In the genomic region with DNA sequence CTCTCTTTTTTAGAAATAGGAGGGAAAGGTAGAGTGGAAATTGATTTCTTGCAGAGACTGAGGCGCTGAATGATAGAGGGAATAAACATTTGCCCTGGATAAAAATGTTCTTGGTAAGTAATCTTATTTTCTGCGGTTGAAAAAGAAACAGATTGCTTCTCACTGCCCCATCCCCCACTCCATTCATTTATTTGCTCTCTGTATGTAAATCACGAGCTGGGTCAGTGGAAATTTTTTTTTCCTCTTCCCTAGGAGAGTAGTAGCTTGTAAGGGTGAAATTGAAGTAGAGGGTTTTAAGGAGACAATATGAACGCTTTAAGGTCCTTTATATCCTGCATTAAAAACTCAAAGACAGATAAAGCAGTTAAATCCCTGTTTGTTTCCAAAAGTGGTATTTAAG, we compare ENCODE assay signal across 10 cellular contexts. TPM values are rescaled to one million over a fixed set of nuclear protein-coding genes. Genes with fewer than 3 reads are reported as not detected.
A peak's percentile ranks its signal among the peaks of the same experiment; 100 is the strongest.
DNase-seq lines count a peak whose midpoint lies in the region; ATAC-seq, FAIRE-seq and TF ChIP-seq lines count a peak whose summit lies in the region.
"Had no signal": no experiment of that assay in that cellular context is flagged by ENCODE, and none has a peak within 500 bp of the region (broad histone marks: within the 10 kb centered on the region; RNA-seq: fewer than 3 reads in every experiment).

No MANE protein-coding gene starts in this region.

- H3K4me3 ChIP-seq in HUES48 (ENCODE audit: low read depth, low read length) (peak overlapping the region; percentile 70), hepatocyte (peak overlapping the region; percentile 69), small intestine (ENCODE audit: low read depth in 1 of 2, low read length in 2 of 2) (peak overlapping the region; percentile 41 to 66)

- H3K4me2 ChIP-seq in hepatocyte: peak overlapping the region; percentile 84

- TF ChIP-seq CTCF in hepatocyte (IDR thresholded peaks at IDR 0.05; ENCODE audit: poor library complexity): no peak

- no peaks in the 10 kb centered on the region for H3K9me2 ChIP-seq in hepatocyte (replicated peaks; ENCODE audit: insufficient read depth)

- no peak for FAIRE-seq in small intestine (lab: Jason Lieb, UNC)

- WGBS in hepatocyte (ENCODE audit: low lambda C conversion rate, missing lambda C conversion rate): 3% methylated on average over 4 of the region's 4 CpGs
- 2 to 5% (median 3%) methylated on average over 4 of the region's 4 CpGs for WGBS in small intestine, 3 donors

- H3K27ac ChIP-seq in HUES48 (ENCODE audit: low read depth, low read length) (peak overlapping the region; percentile 69), hepatocyte (peak overlapping the region; percentile 75), small intestine (ENCODE audit: low read depth in 1 of 2, low read length in 1 of 2) (peak overlapping the region in 1 of 2 donors; percentile 52)

- H4K20me1 ChIP-seq in hepatocyte (ENCODE audit: insufficient read depth, poor library complexity, severe bottlenecking): no peaks in the 10 kb centered on the region

- in situ Hi-C loops in SK-MEL-5 (cut with HindIII; ENCODE audit: low pct_unique_long_range_greater_than_20kb, low sequenced_read_pairs): no loop called here

- no peak overlapping the region for H3K9ac ChIP-seq in HUES48 (ENCODE audit: low read depth, low read length)

- H3K79me2 ChIP-seq in hepatocyte: peaks cover 7% of the 10 kb centered on the region

- no peaks in the 10 kb centered on the region for H3K36me3 ChIP-seq in HUES48 (ENCODE audit: control insufficient read depth, insufficient read depth, low read length)
- no peaks in the 10 kb centered on the region for H3K36me3 ChIP-seq in hepatocyte (replicated peaks; ENCODE audit: insufficient read depth, low read depth)
- no peaks in the 10 kb centered on the region for H3K36me3 ChIP-seq in small intestine (ENCODE audit: control insufficient read depth in 2 of 2, insufficient read depth in 2 of 2, low read length in 2 of 2)

- H3K9me3 ChIP-seq in HUES48 (ENCODE audit: control insufficient read depth, insufficient read depth, low read length) (no peaks in the 10 kb centered on the region), hepatocyte (ENCODE audit: low read depth) (no peaks in the 10 kb centered on the region), small intestine (ENCODE audit: control insufficient read depth, low read depth) (no peaks in the 10 kb centered on the region)

- peak overlapping the region; percentile 75 for H2AFZ ChIP-seq in hepatocyte

- ATAC-seq in GM21515 (IDR thresholded peaks at IDR 0.05; ENCODE audit: unreplicated experiment): no peak

- DNase-seq in SK-MEL-5 (ENCODE audit: low read depth, low spot score) (peak; percentile 5), hepatocyte (ENCODE audit: low spot score) (peak; percentile 63), small intestine (peak; percentile 63), OCI-M1 (lab: John Stamatoyannopoulos, UW) (no peak)
- no peak for DNase-seq in activated CD4-positive, alpha-beta T cell treated with anti-CD3 and anti-CD28 coated beads for 4 hours
- DNase-seq in effector CD4-positive, alpha-beta T cell: no peak
- DNase-seq: activated naive CD8-positive, alpha-beta T cell treated with anti-CD3 and anti-CD28 coated beads, Interleukin-2, amount 10 ng/mL, durations not matched to agents 7 days and 5 days had no signal

- H3K4me1 ChIP-seq in HUES48 (ENCODE audit: control insufficient read depth, insufficient read depth, low read length) (peaks cover 36% of the 10 kb centered on the region), hepatocyte (ENCODE audit: insufficient read depth) (no peaks in the 10 kb centered on the region), small intestine (ENCODE audit: control insufficient read depth in 2 of 2, insufficient read depth in 1 of 2, low read depth in 1 of 2, low read length in 1 of 2) (no peaks in the 10 kb centered on the region)

- H3K27me3 ChIP-seq in HUES48 (ENCODE audit: control insufficient read depth, insufficient read depth, low read length) (peaks cover 45% of the 10 kb centered on the region), hepatocyte (peaks cover 25% of the 10 kb centered on the region), small intestine (ENCODE audit: control insufficient read depth in 2 of 2, insufficient read depth in 2 of 2, low read length in 2 of 2) (peaks cover 0 to 9% of the 10 kb centered on the region in 2 donors)

RNA-seq across cellular contexts. Expression of gene BRINP3, which starts 1.4 kb away (rescaled TPM):
- total RNA-seq in SK-MEL-5 (2014; rRNA removed; shearing (Covaris generic)): 0.24 TPM in 1 of 2 replicates, not detected in the other
- polyA plus RNA-seq in SK-MEL-5 (2015; cell fraction: cytosol; rRNA removed): 0.13 TPM in 1 of 2 replicates, not detected in the other
- polyA plus RNA-seq in SK-MEL-5 (2015; cell fraction: nucleus; rRNA removed): not detected in 2 replicates
- total RNA-seq in hepatocyte: 37.9 and 47.0 TPM in 2 replicates
- polyA plus RNA-seq in hepatocyte (15.3 and 21.6 TPM in 2 replicates), small intestine (1 to 10 TPM; 2.7 to 9.2 (median 6.5) TPM)
- total RNA-seq: activated naive CD8-positive, alpha-beta T cell treated with anti-CD3 and anti-CD28 coated beads, Interleukin-2, amount 10 ng/mL, durations not matched to agents 7 days and 5 days; ureter had no signal

Comparison
In these comparisons a context has a peak if more than half of its experiments do, and no peak if none do; other contexts are left out.
1. DNase-seq: peak in SK-MEL-5 (single experiment), hepatocyte (single experiment) and small intestine (single experiment); none in OCI-M1 (single experiment), activated CD4-positive, alpha-beta T cell treated with anti-CD3 and anti-CD28 coated beads for 4 hours (0 of 2) and effector CD4-positive, alpha-beta T cell (single experiment).
2. RNA of gene BRINP3, which starts 1.4 kb away (total RNA-seq): 37.9 to 47.0 TPM in hepatocyte; 0.24 TPM in SK-MEL-5; every median in the first group is over 10 times any median in the second.
3. Peak in every context shown above with its lines, with median percentiles within 50 percentile points of each other: H3K4me3 ChIP-seq.